Comparison of ENCODE assay signal across 16 cellular contexts in the genomic region with DNA sequence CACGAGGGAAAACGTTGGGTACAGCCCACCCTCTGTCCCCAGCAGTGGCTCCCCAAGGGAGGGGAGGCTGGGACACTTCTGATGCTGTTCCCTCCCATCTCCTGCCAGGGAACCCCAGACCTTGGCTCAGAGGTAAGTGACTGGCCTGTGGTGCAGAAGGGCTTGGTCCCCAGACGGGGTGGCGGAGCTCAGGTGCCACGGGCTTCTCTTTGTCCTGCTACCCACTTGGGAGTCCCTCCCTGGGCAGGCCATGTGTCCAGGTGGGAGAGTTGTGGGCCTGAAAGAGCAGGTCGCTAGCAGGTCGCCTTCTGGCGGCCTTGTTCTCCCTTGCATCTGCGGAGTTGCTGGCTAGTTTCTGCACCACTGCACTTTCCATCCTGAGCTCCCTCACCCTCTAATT.
"Had no signal": no experiment of that assay in that cellular context is flagged by ENCODE, and none has a peak within 500 bp of the region (broad histone marks: within the 10 kb centered on the region; RNA-seq: fewer than 3 reads in every experiment).

No MANE protein-coding gene starts in this region.

- DNase-seq: activated B cell treated with CpG ODN at 0.5 μM for 24 hours; activated CD4-positive, alpha-beta T cell treated with anti-CD3 and anti-CD28 coated beads, Interleukin-2, amount 10 ng/mL, durations not matched to agents 7 days and 5 days; activated CD8-positive, alpha-beta memory T cell treated with anti-CD3 and anti-CD28 coated beads for 24 hours; heart right ventricle; islet precursor cell; left ventricle myocardium inferior; mesenchymal stem cell; retina; stimulated activated CD4-positive, alpha-beta T cell treated with anti-CD3 and anti-CD28 coated beads, Interleukin-4, amount 100 ng/mL, for 4 hours; stomach; T-helper 17 cell; thyroid gland had no signal

- H3K4me3 ChIP-seq: heart right ventricle, left ventricle myocardium inferior, neural progenitor cell, stomach, thyroid gland had no signal

- H3K9me3 ChIP-seq: heart right ventricle, left ventricle myocardium inferior, stomach, thyroid gland had no signal

- H2AFZ ChIP-seq: neural progenitor cell, parathyroid adenoma had no signal

- ATAC-seq: heart right ventricle, T-helper 17 cell had no signal

- H3K36me3 ChIP-seq: neural progenitor cell had no signal

- H3K4me3 Mint-ChIP-seq: activated B cell treated with CpG ODN at 0.5 μM for 24 hours; activated CD4-positive, alpha-beta T cell treated with anti-CD3 and anti-CD28 coated beads, Interleukin-2, amount 10 ng/mL, durations not matched to agents 7 days and 5 days; activated naive CD8-positive, alpha-beta T cell; T-helper 17 cell had no signal

- H3K9me3 Mint-ChIP-seq: activated B cell treated with CpG ODN at 0.5 μM for 24 hours; activated CD4-positive, alpha-beta T cell treated with anti-CD3 and anti-CD28 coated beads, Interleukin-2, amount 10 ng/mL, durations not matched to agents 7 days and 5 days; activated T-helper 2 cell treated with anti-CD3 and anti-CD28 coated beads, Interferon-gamma antibody, Interleukin-2, Interleukin-4, amounts not matched to agents 10 μg/mL and 5 μg/mL and 100 μg/mL, durations not matched to agents 14 hours and 24 hours and 36 hours; neural progenitor cell had no signal

- H3K27ac ChIP-seq: heart right ventricle, left ventricle myocardium inferior, neural progenitor cell, parathyroid adenoma, stomach, thyroid gland had no signal

- H3K27ac Mint-ChIP-seq: activated B cell treated with CpG ODN at 0.5 μM for 24 hours; activated naive CD8-positive, alpha-beta T cell; activated T-helper 2 cell treated with anti-CD3 and anti-CD28 coated beads, Interferon-gamma antibody, Interleukin-2, Interleukin-4, amounts not matched to agents 10 μg/mL and 5 μg/mL and 100 μg/mL, durations not matched to agents 14 hours and 24 hours and 36 hours; T-helper 17 cell had no signal

- H3K4me1 ChIP-seq: neural progenitor cell, thyroid gland had no signal

- H3K27me3 Mint-ChIP-seq: activated B cell treated with CpG ODN at 0.5 μM for 24 hours; activated CD4-positive, alpha-beta T cell treated with anti-CD3 and anti-CD28 coated beads, Interleukin-2, amount 10 ng/mL, durations not matched to agents 7 days and 5 days; activated naive CD8-positive, alpha-beta T cell; T-helper 17 cell had no signal

- H3K4me2 ChIP-seq: neural progenitor cell had no signal

- H3K27me3 ChIP-seq: heart right ventricle, neural progenitor cell, stomach, thyroid gland had no signal
